Comparison of ENCODE assay signal across 8 cellular contexts in genomic region chr19:18636969-18637629, GRCh38. TPM values are rescaled to one million over a fixed set of nuclear protein-coding genes. Genes with fewer than 3 reads are reported as not detected.
DNase-seq lines count a peak whose midpoint lies in the region; ATAC-seq and TF ChIP-seq lines count a peak whose summit lies in the region.

TSS of gene KLHL26 (plus strand) at chr19:18637028. CDS start at chr19:18637055, 27 bp downstream.

- peaks cover 3% of the 10 kb centered on the region for H3K79me1 ChIP-seq in trophoblast cell (ENCODE audit: low read length)

- H2BK5ac ChIP-seq in trophoblast cell (ENCODE audit: low read depth, low read length, poor library complexity), result no peak within 1 kb of the TSS

- H2BK120ac ChIP-seq in trophoblast cell (ENCODE audit: insufficient read depth, low read length, poor library complexity), result no peak within 1 kb of the TSS

- H3K4ac ChIP-seq in trophoblast cell (ENCODE audit: low read depth, low read length), result peak within 1 kb of the TSS; percentile 24

- H3K4me1 ChIP-seq in trophoblast cell (ENCODE audit: control insufficient read depth in 1 of 2, insufficient read depth in 2 of 2, low read length in 2 of 2), result peaks cover 8% of the 10 kb centered on the region in 2 experiments

- peaks cover 3% of the 10 kb centered on the region for H3K79me2 ChIP-seq in trophoblast cell (ENCODE audit: control insufficient read depth, insufficient read depth, low read length, poor library complexity)

- no peaks in the 10 kb centered on the region for H3K36me3 ChIP-seq in trophoblast cell (ENCODE audit: control insufficient read depth in 1 of 2, insufficient read depth in 2 of 2, low read length in 2 of 2)

- no peak within 1 kb of the TSS for H3K27ac ChIP-seq in trophoblast cell (ENCODE audit: low read depth, low read length)

- peak within 1 kb of the TSS; percentile 35 for H2AFZ ChIP-seq in trophoblast cell (ENCODE audit: insufficient read depth, low read length, poor library complexity)

- H2AK5ac ChIP-seq in trophoblast cell (ENCODE audit: low read length), result peak within 1 kb of the TSS; percentile 51

- H3K23ac ChIP-seq in trophoblast cell (ENCODE audit: low read length), result no peak within 1 kb of the TSS

- H3K14ac ChIP-seq in trophoblast cell (ENCODE audit: low read length), result peak within 1 kb of the TSS; percentile 59

- no peaks in the 10 kb centered on the region for H3K27me3 ChIP-seq in trophoblast cell (ENCODE audit: insufficient read depth, low read length)

- no CpG with 5 or more reads among the region's 47 CpGs for WGBS in trophoblast cell (ENCODE audit: extremely low coverage, insufficient coverage, insufficient read length)

- peak within 1 kb of the TSS; percentile 75 for H3K4me3 ChIP-seq in GM08714 (ENCODE audit: low read length)
- peak within 1 kb of the TSS; percentile 93 for H3K4me3 ChIP-seq in epithelial cell of proximal tubule (ENCODE audit: low read depth, low read length)
- H3K4me3 ChIP-seq in trophoblast cell (ENCODE audit: low read depth, low read length), result peak within 1 kb of the TSS; percentile 69

- peak within 1 kb of the TSS; percentile 19 for H4K91ac ChIP-seq in trophoblast cell (ENCODE audit: low read depth, low read length)

- H3K4me2 ChIP-seq in trophoblast cell (ENCODE audit: low read length), result peak within 1 kb of the TSS; percentile 64

- peak within 1 kb of the TSS; percentile 28 for H3K9ac ChIP-seq in trophoblast cell (ENCODE audit: low read length)

- DNase-seq in epithelial cell of proximal tubule (ENCODE audit: low read depth) (no peak), trophoblast cell (no peak), NCI-H510A (lab: John Stamatoyannopoulos, UW) (no peak), COR-L47 (lab: John Stamatoyannopoulos, UW) (no peak)
- no peak for DNase-seq in stimulated activated CD8-positive, alpha-beta memory T cell treated with anti-CD3 and anti-CD28 coated beads, Interleukin-4, amount 100 ng/mL, for 48 hours

- peak within 1 kb of the TSS; percentile 77 for H4K8ac ChIP-seq in trophoblast cell (ENCODE audit: low read depth, low read length)

- peak within 1 kb of the TSS; percentile 14 for H3K18ac ChIP-seq in trophoblast cell (ENCODE audit: low read length)

- peaks cover 1% of the 10 kb centered on the region for H3K9me3 ChIP-seq in trophoblast cell (ENCODE audit: insufficient read depth, low read depth, low read length)

- H2BK12ac ChIP-seq in trophoblast cell (ENCODE audit: low read length), result no peak within 1 kb of the TSS

- no peak for TF ChIP-seq CTCF in epithelial cell of proximal tubule (conservative IDR thresholded peaks at IDR 0.05; ENCODE audit: low read depth, low read length)

- ATAC-seq in HG02852 (IDR thresholded peaks at IDR 0.05; ENCODE audit: unreplicated experiment), result no peak

- peak within 1 kb of the TSS; percentile 47 for H4K12ac ChIP-seq in trophoblast cell (ENCODE audit: low read depth, low read length)

TF ChIP-seq in PFSK-1, 5 proteins besides CTCF, POLR2A, EP300 and RAD21:
- TF ChIP-seq REST (IDR thresholded peaks at IDR 0.05; ENCODE audit: insufficient read depth in 1 of 2, low read depth in 2 of 2, low read length in 2 of 2) (no peak), POLR2AphosphoS5 (IDR thresholded peaks at IDR 0.05; ENCODE audit: low read depth, low read length) (peak; percentile 54; the same call in 1 of the 2 replicates), FOXP2 (optimal IDR thresholded peaks at IDR 0.05; ENCODE audit: borderline replicate concordance, extremely low read depth, extremely low read length, insufficient read depth) (peak; percentile 6), SIN3A (IDR thresholded peaks at IDR 0.05; ENCODE audit: borderline replicate concordance, insufficient read depth, low read length) (0 out of 2 replicates have a peak, but pooled peaks have one; percentile 46), TAF1 (IDR thresholded peaks at IDR 0.05; ENCODE audit: borderline replicate concordance, insufficient read depth, low read length) (0 out of 2 replicates have a peak, but pooled peaks have one; percentile 51)

RNA-seq across cellular contexts. Expression of gene KLHL26, which starts in this region (rescaled TPM):
- polyA plus RNA-seq in PFSK-1 (2012; ENCODE audit: insufficient read length, low read depth), result 17.7 TPM
- total RNA-seq in epithelial cell of proximal tubule, result 5.1 and 16.5 TPM in 2 replicates
- polyA plus RNA-seq in trophoblast cell (2013), result 1.8 and 2.1 TPM in 2 replicates
